Comparison of ENCODE assay signal across 8 cellular contexts in genomic region chr7:23106491-23106800, GRCh38. TPM values are rescaled to one million over a fixed set of nuclear protein-coding genes. Genes with fewer than 3 reads are reported as not detected.
DNase-seq lines count a peak whose midpoint lies in the region; ATAC-seq and TF ChIP-seq lines count a peak whose summit lies in the region.

No MANE protein-coding gene starts in this region.

- H3K36me3 ChIP-seq in DND-41 (ENCODE audit: insufficient read depth, low read length) (no peaks in the 10 kb centered on the region; the same call in 1 of the 2 replicates), Loucy (ENCODE audit: insufficient read depth, low read length) (no peaks in the 10 kb centered on the region), hepatocyte (replicated peaks; ENCODE audit: insufficient read depth, low read depth) (no peaks in the 10 kb centered on the region), gastrocnemius medialis (no peaks in the 10 kb centered on the region)

- in situ Hi-C loops in gastrocnemius medialis (cut with MboI; ENCODE audit: low sequenced_read_pairs in 4 of 4) = loop anchor here in 1 of 4 donors (10.0 kb wide), 1 partner anchor 78 kb away; the partner anchor contains the start of gene NUP42

- ATAC-seq in DND-41 (ENCODE audit: insufficient read depth, low read depth) (peak; percentile 47; the same call in 2 of the 3 replicates), GM21529 (IDR thresholded peaks at IDR 0.05; ENCODE audit: unreplicated experiment) (peak; percentile 16), gastrocnemius medialis (peak; percentile 10 to 22)

- peak overlapping the region; percentile 74 for H3K4me2 ChIP-seq in DND-41 (ENCODE audit: insufficient read depth, low read length)
- H3K4me2 ChIP-seq in Loucy (ENCODE audit: low read depth, low read length, poor library complexity, severe bottlenecking) = peak overlapping the region; percentile 93
- H3K4me2 ChIP-seq in hepatocyte = peak overlapping the region; percentile 81

- H3K36me3 Mint-ChIP-seq in activated naive CD8-positive, alpha-beta T cell = peaks cover 6% of the 10 kb centered on the region

- H4K20me1 ChIP-seq in DND-41 (ENCODE audit: insufficient read depth, low read length) (peaks cover 5% of the 10 kb centered on the region; the same call in 1 of the 2 replicates), Loucy (ENCODE audit: insufficient read depth, low read length, poor library complexity, severe bottlenecking) (peaks cover 16% of the 10 kb centered on the region), hepatocyte (ENCODE audit: insufficient read depth, poor library complexity, severe bottlenecking) (peaks cover 26% of the 10 kb centered on the region)

- H3K9me3 Mint-ChIP-seq in activated naive CD8-positive, alpha-beta T cell (ENCODE audit: low read depth) = no peaks in the 10 kb centered on the region

- peaks cover 4% of the 10 kb centered on the region for H3K9me3 ChIP-seq in DND-41 (ENCODE audit: insufficient read depth, low read length, severe bottlenecking)
- H3K9me3 ChIP-seq in Loucy (ENCODE audit: insufficient read depth, low read depth, low read length) = no peaks in the 10 kb centered on the region; the same call in 1 of the 2 replicates
- no peaks in the 10 kb centered on the region for H3K9me3 ChIP-seq in hepatocyte (ENCODE audit: low read depth)
- H3K9me3 ChIP-seq in gastrocnemius medialis = no peaks in the 10 kb centered on the region

- no peak for DNase-seq in DND-41
- no peak for DNase-seq in hepatocyte (ENCODE audit: low spot score)
- DNase-seq in gastrocnemius medialis = peak in 1 of 2 donors; percentile 5
- DNase-seq in NOMO-1 treated with DMSO at 0.1 percent for 48 hours (lab: John Stamatoyannopoulos, UW; ENCODE audit: unreplicated experiment) = no peak
- DNase-seq in D341Med (ENCODE audit: low spot score) = no peak

- TF ChIP-seq CTCF in DND-41 (IDR thresholded peaks at IDR 0.05; ENCODE audit: borderline replicate concordance, extremely low read depth, low read length, poor library complexity, severe bottlenecking) = no peak
- no peak for TF ChIP-seq CTCF in Loucy (conservative IDR thresholded peaks at IDR 0.05; ENCODE audit: low read length)
- no peak for TF ChIP-seq CTCF in hepatocyte (IDR thresholded peaks at IDR 0.05; ENCODE audit: poor library complexity)
- TF ChIP-seq CTCF in gastrocnemius medialis (IDR thresholded peaks at IDR 0.05 in 4 of 5, conservative IDR thresholded peaks at IDR 0.05 in 1 of 5) = no peak

- H3F3A ChIP-seq in Loucy (ENCODE audit: low read depth) = peaks cover 3% of the 10 kb centered on the region; the same call in 1 of the 2 replicates

- H3K4me3 Mint-ChIP-seq in activated naive CD8-positive, alpha-beta T cell = peak overlapping the region; percentile 96

- H3K79me2 ChIP-seq in DND-41 (ENCODE audit: insufficient read depth, low read length) (peaks cover 47% of the 10 kb centered on the region), Loucy (ENCODE audit: insufficient read depth, low read length) (peaks cover 49% of the 10 kb centered on the region), hepatocyte (peaks cover 47% of the 10 kb centered on the region)

- intact Hi-C loops in gastrocnemius medialis (cut with DNase I; ENCODE audit: low total_unique reads) = loop anchor here (5.0 kb wide), 3 partner anchors 94 to 284 kb away; partner anchors contain the start of genes HYCC1 and TOMM7

- H3K4me1 Mint-ChIP-seq in activated naive CD8-positive, alpha-beta T cell (ENCODE audit: low read depth) = peaks cover 51% of the 10 kb centered on the region

- no peaks in the 10 kb centered on the region for H3K27me3 Mint-ChIP-seq in activated naive CD8-positive, alpha-beta T cell

- H3K9ac ChIP-seq in DND-41 (ENCODE audit: low read depth, low read length) (peak overlapping the region; percentile 76), Loucy (ENCODE audit: low read depth, low read length, poor library complexity, severe bottlenecking) (peak overlapping the region; percentile 83)

- TF ChIP-seq POLR2A in gastrocnemius medialis (IDR thresholded peaks at IDR 0.05) = no peak

- H3K4me1 ChIP-seq in DND-41 (ENCODE audit: insufficient read depth, low read length) (peaks cover 36% of the 10 kb centered on the region), Loucy (ENCODE audit: insufficient read depth, low read length, poor library complexity, severe bottlenecking) (peaks cover 48% of the 10 kb centered on the region), hepatocyte (ENCODE audit: insufficient read depth) (peaks cover 3% of the 10 kb centered on the region), gastrocnemius medialis (peaks cover 37 to 54% of the 10 kb centered on the region in 2 donors)

- H3K27ac ChIP-seq in DND-41 (ENCODE audit: low read length) (peak overlapping the region; percentile 78), hepatocyte (peak overlapping the region; percentile 96), gastrocnemius medialis (peak overlapping the region; percentile 87 to 96 (median 92))

- H3K27me3 ChIP-seq in DND-41 (ENCODE audit: insufficient read depth, low read length, poor library complexity) (no peaks in the 10 kb centered on the region), Loucy (ENCODE audit: insufficient read depth, low read length, poor library complexity, severe bottlenecking) (no peaks in the 10 kb centered on the region), hepatocyte (no peaks in the 10 kb centered on the region), gastrocnemius medialis (no peaks in the 10 kb centered on the region)

- 5% methylated on average over 11 of the region's 11 CpGs for WGBS in hepatocyte (ENCODE audit: low lambda C conversion rate, missing lambda C conversion rate)

- peak overlapping the region; percentile 95 to 97 for H3K4me3 ChIP-seq in DND-41 (ENCODE audit: low read depth in 1 of 2, low read length in 2 of 2)
- H3K4me3 ChIP-seq in Loucy (ENCODE audit: low read length, poor library complexity, severe bottlenecking) = peak overlapping the region; percentile 94
- H3K4me3 ChIP-seq in hepatocyte = peak overlapping the region; percentile 87
- H3K4me3 ChIP-seq in gastrocnemius medialis = peak overlapping the region; percentile 84 to 99 (median 88)

- peak overlapping the region; percentile 98 for H3K27ac Mint-ChIP-seq in activated naive CD8-positive, alpha-beta T cell

- no peaks in the 10 kb centered on the region for H3K9me2 ChIP-seq in Loucy (replicated peaks; ENCODE audit: low read depth, low read length)
- no peaks in the 10 kb centered on the region for H3K9me2 ChIP-seq in hepatocyte (replicated peaks; ENCODE audit: insufficient read depth)

- H2AFZ ChIP-seq in DND-41 (ENCODE audit: low read depth, low read length) (peak overlapping the region; percentile 97), Loucy (ENCODE audit: low read length) (peak overlapping the region; percentile 100), hepatocyte (peak overlapping the region; percentile 85)

RNA-seq across cellular contexts. Expression of gene KLHL7, which starts 0.9 kb away (rescaled TPM):
- total RNA-seq in hepatocyte (39.4 and 42.5 TPM in 2 replicates), gastrocnemius medialis (10 to 100 TPM; 12.2 to 21.4 (median 14.9) TPM)
- 26.3 and 30.7 TPM in 2 replicates for polyA plus RNA-seq in hepatocyte
